ENCODE assay signal across 10 cellular contexts in the genomic region with DNA sequence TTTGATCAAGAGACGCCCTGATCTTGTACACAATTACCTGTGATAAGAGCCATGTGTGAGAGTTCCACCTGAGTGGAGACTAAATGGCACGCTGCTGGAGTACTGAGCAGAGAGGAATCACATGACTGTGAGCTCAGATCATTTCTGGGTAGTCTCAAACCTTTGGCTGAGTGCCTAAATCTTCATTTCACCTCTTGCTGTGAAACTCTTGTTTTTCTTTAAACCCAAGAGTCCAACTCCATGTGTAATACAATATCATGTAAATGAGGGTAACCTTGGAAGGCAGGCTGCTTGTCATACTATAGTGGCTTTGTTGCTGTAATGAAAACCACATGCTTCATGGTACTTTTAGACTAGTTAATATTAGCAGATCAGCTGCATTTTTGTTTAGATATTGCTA.
DNase-seq lines count a peak whose midpoint lies in the region; ATAC-seq and TF ChIP-seq lines count a peak whose summit lies in the region.
"Had no signal": no experiment of that assay in that cellular context is flagged by ENCODE, and none has a peak within 500 bp of the region (broad histone marks: within the 10 kb centered on the region; RNA-seq: fewer than 3 reads in every experiment).

No MANE protein-coding gene starts in this region.

- TF ChIP-seq CTCF in left ventricle myocardium inferior (IDR thresholded peaks at IDR 0.05; ENCODE audit: borderline replicate concordance) = no peak
- TF ChIP-seq CTCF in heart right ventricle (IDR thresholded peaks at IDR 0.05) = no peak
- no peak for TF ChIP-seq CTCF in breast epithelium (IDR thresholded peaks at IDR 0.05)

- DNase-seq in left ventricle myocardium inferior = no peak
- DNase-seq in heart right ventricle = no peak
- peak; percentile 27 for DNase-seq in NCI-H748 treated with DMSO at 0.1 percent for 48 hours (lab: John Stamatoyannopoulos, UW)
- DNase-seq in glomerular visceral epithelial cell (ENCODE audit: extremely low spot score) = peak; percentile 71
- no peak for DNase-seq in breast epithelium (ENCODE audit: low spot score in 2 of 2)
- DNase-seq: effector memory CD8-positive, alpha-beta T cell had no signal

- H3K4me3 ChIP-seq in left ventricle myocardium inferior (no peak overlapping the region), heart right ventricle (no peak overlapping the region), breast epithelium (no peak overlapping the region)

- no peak for TF ChIP-seq POLR2A in breast epithelium (IDR thresholded peaks at IDR 0.05)

- no peaks in the 10 kb centered on the region for H3K36me3 ChIP-seq in left ventricle myocardium inferior
- no peaks in the 10 kb centered on the region for H3K36me3 ChIP-seq in heart right ventricle
- no peaks in the 10 kb centered on the region for H3K36me3 ChIP-seq in breast epithelium

- H3K27ac ChIP-seq in left ventricle myocardium inferior (replicated peaks) (peak overlapping the region; percentile 24), heart right ventricle (peak overlapping the region in 2 of 10 donors; percentile 0 to 23), breast epithelium (no peak overlapping the region)
- H3K27ac ChIP-seq: C4-2B had no signal

- 60 to 67% methylated on average over 2 of the region's 2 CpGs for WGBS in heart right ventricle, 2 donors

- intact Hi-C loops in left ventricle myocardium inferior (cut with micrococcal nuclease) = no loop called here
- intact Hi-C loops in heart right ventricle (cut with DNase I) = loop anchor here in 2 of 10 donors (10.0 kb wide), 1 partner anchor 519 kb away; no protein-coding TSS in a partner anchor
- intact Hi-C loops in breast epithelium (cut with DNase I; ENCODE audit: low total_unique reads) = no loop called here

- H3K27me3 ChIP-seq in left ventricle myocardium inferior (ENCODE audit: low read depth) (no peaks in the 10 kb centered on the region), heart right ventricle (no peaks in the 10 kb centered on the region), breast epithelium (no peaks in the 10 kb centered on the region)

- peaks cover 28% of the 10 kb centered on the region for H3K4me1 ChIP-seq in left ventricle myocardium inferior
- peaks cover 0 to 32% (median 14%) of the 10 kb centered on the region in 9 donors for H3K4me1 ChIP-seq in heart right ventricle
- H3K4me1 ChIP-seq in breast epithelium = no peaks in the 10 kb centered on the region

- H3K9me3 ChIP-seq in left ventricle myocardium inferior (replicated peaks) = no peaks in the 10 kb centered on the region
- H3K9me3 ChIP-seq in heart right ventricle = no peaks in the 10 kb centered on the region
- no peaks in the 10 kb centered on the region for H3K9me3 ChIP-seq in breast epithelium

- ATAC-seq in heart right ventricle (no peak), HG03108 (IDR thresholded peaks at IDR 0.05; ENCODE audit: unreplicated experiment) (no peak), GM19023 (IDR thresholded peaks at IDR 0.05; ENCODE audit: unreplicated experiment) (no peak), GM21515 (IDR thresholded peaks at IDR 0.05; ENCODE audit: unreplicated experiment) (no peak)
- ATAC-seq: effector memory CD8-positive, alpha-beta T cell had no signal

Comparison
In these comparisons a context has a peak if more than half of its experiments do, and no peak if none do; other contexts are left out.
1. DNase-seq: peak in NCI-H748 treated with DMSO at 0.1 percent for 48 hours (single experiment) and glomerular visceral epithelial cell (single experiment); none in left ventricle myocardium inferior (single experiment), heart right ventricle (0 of 2) and breast epithelium (0 of 2).